17 cellular contexts compared by ENCODE assay signal in the genomic region with DNA sequence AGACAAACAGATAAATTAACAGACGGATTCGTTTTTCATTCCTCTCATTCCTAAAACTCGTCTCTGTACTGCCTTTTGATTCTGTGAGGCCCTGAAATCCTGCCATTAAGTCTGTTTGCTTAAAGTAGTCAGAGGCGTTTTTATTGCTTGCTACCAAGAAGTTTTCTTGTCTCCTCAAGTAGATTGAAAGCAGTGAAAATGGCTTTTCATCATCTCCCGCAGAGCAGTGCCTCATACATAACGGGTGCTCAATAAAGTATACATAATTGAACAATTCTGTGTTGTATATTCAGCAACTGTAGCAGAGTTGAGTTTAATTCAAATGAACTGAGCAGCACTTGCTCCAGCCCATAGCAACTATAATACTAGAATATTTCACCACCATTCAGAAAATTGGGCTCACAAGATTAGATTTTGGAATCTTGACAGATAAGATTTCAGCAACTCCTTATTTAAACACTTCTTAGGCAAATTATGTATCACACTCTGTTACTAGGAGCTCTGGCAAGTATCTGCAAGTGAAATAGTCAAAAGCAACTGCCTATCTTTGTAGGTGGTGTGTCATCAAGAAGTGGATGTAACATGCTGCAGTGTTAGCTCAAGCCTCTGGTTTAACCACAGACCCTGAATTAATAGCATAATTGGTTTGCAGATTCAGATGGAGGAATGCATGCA. TPM values are rescaled to one million over a fixed set of nuclear protein-coding genes. Genes with fewer than 3 reads are reported as not detected.
DNase-seq lines count a peak whose midpoint lies in the region; ATAC-seq and TF ChIP-seq lines count a peak whose summit lies in the region.
"Had no signal": no experiment of that assay in that cellular context is flagged by ENCODE, and none has a peak within 500 bp of the region (broad histone marks: within the 10 kb centered on the region; RNA-seq: fewer than 3 reads in every experiment).

No MANE protein-coding gene starts in this region.

- ATAC-seq in left ventricle myocardium superior, result peak; percentile 47
- no peak for ATAC-seq in stimulated activated naive CD8-positive, alpha-beta T cell treated with anti-CD3 and anti-CD28 coated beads, Interleukin-15, amount 100 ng/mL, for 72 hours
- ATAC-seq: natural killer cell treated with Interleukin-12 subunit alpha and Interleukin-12 subunit beta and Interleukin-15 and Interleukin-18, amount 100 ng/mL, for 72 hours had no signal

- no peaks in the 10 kb centered on the region for H3K27me3 ChIP-seq in left ventricle myocardium inferior (ENCODE audit: low read depth)

- H3K4me1 ChIP-seq in left ventricle myocardium inferior, result peaks cover 3% of the 10 kb centered on the region
- H3K4me1 ChIP-seq: Caco-2 had no signal

- H3K9me3 Mint-ChIP-seq in nephron progenitor cell, result no peaks in the 10 kb centered on the region
- H3K9me3 Mint-ChIP-seq in stimulated activated naive CD8-positive, alpha-beta T cell treated with anti-CD3 and anti-CD28 coated beads, Interleukin-15, amount 100 ng/mL, for 72 hours, result peaks cover 4 to 7% of the 10 kb centered on the region in 2 donors
- H3K9me3 Mint-ChIP-seq: activated naive CD8-positive, alpha-beta T cell treated with anti-CD3 and anti-CD28 coated beads, Interleukin-2, amount 10 ng/mL, durations not matched to agents 7 days and 5 days had no signal

- no peaks in the 10 kb centered on the region for H3K27me3 Mint-ChIP-seq in nephron progenitor cell (ENCODE audit: low read depth, poor library complexity)
- no peaks in the 10 kb centered on the region for H3K27me3 Mint-ChIP-seq in stimulated activated naive CD8-positive, alpha-beta T cell treated with anti-CD3 and anti-CD28 coated beads, Interleukin-15, amount 100 ng/mL, for 72 hours
- H3K27me3 Mint-ChIP-seq: activated naive CD8-positive, alpha-beta T cell treated with anti-CD3 and anti-CD28 coated beads, Interleukin-2, amount 10 ng/mL, durations not matched to agents 7 days and 5 days; natural killer cell treated with Interleukin-12 subunit alpha and Interleukin-12 subunit beta and Interleukin-15 and Interleukin-18, amount 100 ng/mL, for 72 hours had no signal

- no peak overlapping the region for H3K4me3 ChIP-seq in left ventricle myocardium inferior

- TF ChIP-seq CTCF in left ventricle myocardium inferior (IDR thresholded peaks at IDR 0.05; ENCODE audit: borderline replicate concordance), result no peak
- TF ChIP-seq CTCF in nephron progenitor cell (IDR thresholded peaks at IDR 0.05), result no peak

- intact Hi-C loops in left ventricle myocardium superior (cut with micrococcal nuclease), result no loop called here
- intact Hi-C loops in left ventricle myocardium inferior (cut with micrococcal nuclease), result no loop called here

- H3K36me3 Mint-ChIP-seq in nephron progenitor cell (ENCODE audit: low read depth), result no peaks in the 10 kb centered on the region
- H3K36me3 Mint-ChIP-seq: activated naive CD8-positive, alpha-beta T cell treated with anti-CD3 and anti-CD28 coated beads, Interleukin-2, amount 10 ng/mL, durations not matched to agents 7 days and 5 days; natural killer cell treated with Interleukin-12 subunit alpha and Interleukin-12 subunit beta and Interleukin-15 and Interleukin-18, amount 100 ng/mL, for 72 hours had no signal

- H3K27ac ChIP-seq in left ventricle myocardium inferior (replicated peaks) (no peak overlapping the region), epithelial cell of prostate (no peak overlapping the region)

- no peaks in the 10 kb centered on the region for H3K36me3 ChIP-seq in left ventricle myocardium inferior

- H3K9me3 ChIP-seq in left ventricle myocardium inferior (replicated peaks), result peaks cover 10% of the 10 kb centered on the region

- H3K4me3 Mint-ChIP-seq in nephron progenitor cell, result no peak overlapping the region
- no peak overlapping the region for H3K4me3 Mint-ChIP-seq in stimulated activated naive CD8-positive, alpha-beta T cell treated with anti-CD3 and anti-CD28 coated beads, Interleukin-15, amount 100 ng/mL, for 72 hours
- H3K4me3 Mint-ChIP-seq: activated naive CD8-positive, alpha-beta T cell treated with anti-CD3 and anti-CD28 coated beads, Interleukin-2, amount 10 ng/mL, durations not matched to agents 7 days and 5 days; natural killer cell treated with Interleukin-12 subunit alpha and Interleukin-12 subunit beta and Interleukin-15 and Interleukin-18, amount 100 ng/mL, for 72 hours had no signal

- peak overlapping the region; percentile 30 for H3K27ac Mint-ChIP-seq in nephron progenitor cell
- H3K27ac Mint-ChIP-seq in stimulated activated naive CD8-positive, alpha-beta T cell treated with anti-CD3 and anti-CD28 coated beads, Interleukin-15, amount 100 ng/mL, for 72 hours, result no peak overlapping the region
- H3K27ac Mint-ChIP-seq: activated naive CD8-positive, alpha-beta T cell treated with anti-CD3 and anti-CD28 coated beads, Interleukin-2, amount 10 ng/mL, durations not matched to agents 7 days and 5 days; natural killer cell treated with Interleukin-12 subunit alpha and Interleukin-12 subunit beta and Interleukin-15 and Interleukin-18, amount 100 ng/mL, for 72 hours had no signal

- peaks cover 25% of the 10 kb centered on the region for H3K4me1 Mint-ChIP-seq in nephron progenitor cell
- H3K4me1 Mint-ChIP-seq in stimulated activated naive CD8-positive, alpha-beta T cell treated with anti-CD3 and anti-CD28 coated beads, Interleukin-15, amount 100 ng/mL, for 72 hours, result no peaks in the 10 kb centered on the region
- H3K4me1 Mint-ChIP-seq: activated naive CD8-positive, alpha-beta T cell treated with anti-CD3 and anti-CD28 coated beads, Interleukin-2, amount 10 ng/mL, durations not matched to agents 7 days and 5 days had no signal

- no peak for DNase-seq in left ventricle myocardium superior
- no peak for DNase-seq in left ventricle myocardium inferior
- peak; percentile 67 for DNase-seq in epithelial cell of prostate (ENCODE audit: low read depth, low spot score)
- no peak for DNase-seq in nephron progenitor cell
- no peak for DNase-seq in germinal center (ENCODE audit: low spot score)
- DNase-seq in NCI-H526 treated with DMSO at 0.1 percent for 48 hours (lab: John Stamatoyannopoulos, UW), result no peak
- DNase-seq in NCI-H748 treated with DMSO at 0.1 percent for 48 hours (lab: John Stamatoyannopoulos, UW), result no peak
- DNase-seq in stimulated activated naive CD8-positive, alpha-beta T cell treated with anti-CD3 and anti-CD28 coated beads, Interleukin-15, amount 100 ng/mL, for 72 hours, result no peak
- DNase-seq: activated CD4-positive, CD25-positive, alpha-beta regulatory T cell; activated naive CD8-positive, alpha-beta T cell treated with anti-CD3 and anti-CD28 coated beads, Interleukin-2, amount 10 ng/mL, durations not matched to agents 7 days and 5 days; Caco-2; HCEC 1CT; kidney glomerular epithelial cell; NCI-H2171 treated with DMSO at 0.1 percent for 48 hours; OCI-M1 had no signal

RNA-seq across cellular contexts. Expression of a gene that starts 20.0 kb away (rescaled TPM):
- total RNA-seq in left ventricle myocardium superior, result 6.8 TPM
- 10.5 TPM for total RNA-seq in left ventricle myocardium inferior
- total RNA-seq: activated naive CD8-positive, alpha-beta T cell treated with anti-CD3 and anti-CD28 coated beads, Interleukin-2, amount 10 ng/mL, durations not matched to agents 7 days and 5 days; glomerular endothelial cell; natural killer cell treated with Interleukin-12 subunit alpha and Interleukin-12 subunit beta and Interleukin-15 and Interleukin-18, amount 100 ng/mL, for 72 hours had no signal

RNA-seq across cellular contexts. Expression of a gene that starts 26.7 kb away (rescaled TPM):
- total RNA-seq in left ventricle myocardium superior, result not detected
- total RNA-seq in left ventricle myocardium inferior, result not detected
- total RNA-seq: activated naive CD8-positive, alpha-beta T cell treated with anti-CD3 and anti-CD28 coated beads, Interleukin-2, amount 10 ng/mL, durations not matched to agents 7 days and 5 days; Caco-2; glomerular endothelial cell; natural killer cell treated with Interleukin-12 subunit alpha and Interleukin-12 subunit beta and Interleukin-15 and Interleukin-18, amount 100 ng/mL, for 72 hours had no signal
